Comparison of ENCODE assay signal across 26 cellular contexts in the genomic region with DNA sequence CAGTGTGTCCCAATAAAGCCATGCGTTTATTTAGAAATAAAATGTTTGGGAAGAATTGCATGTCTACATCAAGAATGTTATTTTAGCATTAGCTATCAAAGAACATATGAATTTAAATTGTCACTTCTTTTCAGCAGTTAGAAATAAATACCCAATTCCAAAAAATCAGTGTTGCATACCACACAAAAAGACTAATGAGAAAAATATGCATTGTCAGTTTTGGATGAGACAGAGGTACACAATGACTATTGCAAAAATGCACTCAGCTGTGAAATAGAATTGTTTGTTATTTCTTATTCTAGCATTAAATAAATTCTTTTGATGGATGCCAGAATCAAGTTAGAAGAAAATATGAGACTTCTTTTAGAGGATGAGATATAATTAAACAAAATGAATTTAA.
DNase-seq lines count a peak whose midpoint lies in the region; ATAC-seq and TF ChIP-seq lines count a peak whose summit lies in the region.
"Had no signal": no experiment of that assay in that cellular context is flagged by ENCODE, and none has a peak within 500 bp of the region (broad histone marks: within the 10 kb centered on the region; RNA-seq: fewer than 3 reads in every experiment).

No MANE protein-coding gene starts in this region.

- no peak overlapping the region for H3K4me3 Mint-ChIP-seq in activated T-cell treated with anti-CD3 and anti-CD28 coated beads, Interleukin-2, amount 50 U/mL, for 4 hours
- H3K4me3 Mint-ChIP-seq: activated naive CD4-positive, alpha-beta T cell treated with anti-CD3 and anti-CD28 coated beads, Interleukin-2, amount 50 U/mL, for 24 hours; effector memory CD8-positive, alpha-beta T cell; memory B cell; stimulated activated memory B cell treated with anti-CD40 and anti-IgM and Interleukin-4, amounts not matched to agents 10 μg/mL and 1 μg/mL and 100 μg/mL, for 72 hours; T-cell had no signal

- H3F3A ChIP-seq in PC-3 (ENCODE audit: low read length, unreplicated experiment): no peaks in the 10 kb centered on the region

- H3K4me3 ChIP-seq in PC-3 (ENCODE audit: low read length) (no peak overlapping the region), epithelial cell of proximal tubule (ENCODE audit: low read depth, low read length) (no peak overlapping the region)

- H3K9me3 ChIP-seq in PC-3 (ENCODE audit: low read length): no peaks in the 10 kb centered on the region
- H3K9me3 ChIP-seq: Caco-2 had no signal

- H3K9me3 Mint-ChIP-seq in activated T-cell treated with anti-CD3 and anti-CD28 coated beads, Interleukin-2, amount 50 U/mL, for 4 hours: peaks cover 7% of the 10 kb centered on the region
- H3K9me3 Mint-ChIP-seq: activated naive CD4-positive, alpha-beta T cell treated with anti-CD3 and anti-CD28 coated beads, Interleukin-2, amount 50 U/mL, for 24 hours; effector memory CD8-positive, alpha-beta T cell; memory B cell had no signal

- ATAC-seq in PC-3: peak; percentile 60
- ATAC-seq in activated T-cell treated with anti-CD3 and anti-CD28 coated beads, Interleukin-2, amount 50 U/mL, for 4 hours: no peak
- ATAC-seq: effector memory CD8-positive, alpha-beta T cell; stimulated activated memory B cell treated with anti-CD40 and anti-IgM and Interleukin-4, amounts not matched to agents 10 μg/mL and 1 μg/mL and 100 μg/mL, for 72 hours; T-cell had no signal

- DNase-seq in EL (peak; percentile 48), PC-3 (peak; percentile 56), epithelial cell of proximal tubule (ENCODE audit: low read depth) (peak; percentile 33), kidney tubule cell (ENCODE audit: low spot score) (peak; percentile 49), KG1 (lab: John Stamatoyannopoulos, UW) (no peak), foreskin melanocyte (no peak), germinal center (ENCODE audit: low spot score) (no peak)
- DNase-seq in activated T-cell treated with anti-CD3 and anti-CD28 coated beads, Interleukin-2, amount 50 U/mL, for 4 hours: no peak
- DNase-seq: ACHN; activated CD4-positive, alpha-beta T cell treated with anti-CD3 and anti-CD28 coated beads for 48 hours; Caco-2; caudate nucleus; cortex of kidney; DND-41; effector memory CD8-positive, alpha-beta T cell; hypothalamus; NCI-H1105; NCI-H187; NCI-H82; substantia nigra; T-cell; trophoblast cell had no signal

- H3K4me1 ChIP-seq in PC-3 (ENCODE audit: insufficient read depth, low read length): no peaks in the 10 kb centered on the region
- H3K4me1 ChIP-seq: Caco-2 had no signal

- no TSS peak for BruUV-seq in PC-3 (replicated peaks; lab: Mats Ljungman, UMichigan)

- no peaks in the 10 kb centered on the region for H3K27me3 Mint-ChIP-seq in activated T-cell treated with anti-CD3 and anti-CD28 coated beads, Interleukin-2, amount 50 U/mL, for 4 hours (ENCODE audit: low read depth)
- H3K27me3 Mint-ChIP-seq: activated naive CD4-positive, alpha-beta T cell treated with anti-CD3 and anti-CD28 coated beads, Interleukin-2, amount 50 U/mL, for 24 hours; effector memory CD8-positive, alpha-beta T cell; memory B cell; stimulated activated memory B cell treated with anti-CD40 and anti-IgM and Interleukin-4, amounts not matched to agents 10 μg/mL and 1 μg/mL and 100 μg/mL, for 72 hours; T-cell had no signal

- no peaks in the 10 kb centered on the region for H3K4me1 Mint-ChIP-seq in activated T-cell treated with anti-CD3 and anti-CD28 coated beads, Interleukin-2, amount 50 U/mL, for 4 hours (ENCODE audit: low read depth)
- H3K4me1 Mint-ChIP-seq: activated naive CD4-positive, alpha-beta T cell treated with anti-CD3 and anti-CD28 coated beads, Interleukin-2, amount 50 U/mL, for 24 hours; memory B cell; stimulated activated memory B cell treated with anti-CD40 and anti-IgM and Interleukin-4, amounts not matched to agents 10 μg/mL and 1 μg/mL and 100 μg/mL, for 72 hours; T-cell had no signal

- no peaks in the 10 kb centered on the region for H3K36me3 ChIP-seq in PC-3 (ENCODE audit: low read depth, low read length)

- H4K20me1 ChIP-seq in PC-3 (ENCODE audit: low read length): no peaks in the 10 kb centered on the region

- H3K27ac ChIP-seq in PC-3 (ENCODE audit: low read length): no peak overlapping the region
- H3K27ac ChIP-seq: C4-2B had no signal

- intact Hi-C loops in PC-3 (cut with micrococcal nuclease): no loop called here

- H2AFZ ChIP-seq in PC-3 (ENCODE audit: low read length): no peak overlapping the region

- no peak for TF ChIP-seq CTCF in PC-3 (conservative IDR thresholded peaks at IDR 0.05; ENCODE audit: low read depth, low read length)
- TF ChIP-seq CTCF in epithelial cell of proximal tubule (conservative IDR thresholded peaks at IDR 0.05; ENCODE audit: low read depth, low read length): no peak

- no peaks in the 10 kb centered on the region for H3K36me3 Mint-ChIP-seq in activated T-cell treated with anti-CD3 and anti-CD28 coated beads, Interleukin-2, amount 50 U/mL, for 4 hours (ENCODE audit: insufficient read depth)
- H3K36me3 Mint-ChIP-seq: activated naive CD4-positive, alpha-beta T cell treated with anti-CD3 and anti-CD28 coated beads, Interleukin-2, amount 50 U/mL, for 24 hours; memory B cell; stimulated activated memory B cell treated with anti-CD40 and anti-IgM and Interleukin-4, amounts not matched to agents 10 μg/mL and 1 μg/mL and 100 μg/mL, for 72 hours; T-cell had no signal

- CTCF ChIA-PET in PC-3 (lab: Charles Lee): interaction anchor here (0.5 kb wide), 1 partner anchor 542 kb away, joined by 7 read pairs; no protein-coding TSS in a partner anchor

- POLR2A ChIA-PET in PC-3 (lab: Charles Lee; ENCODE audit: unreplicated experiment): no interaction called here

- no peak overlapping the region for H3K9ac ChIP-seq in PC-3 (ENCODE audit: low read length)

- 0 out of 2 replicates have a peak overlapping the region, but pooled peaks have one; percentile 13 for H3K4me2 ChIP-seq in PC-3 (ENCODE audit: low read length)

- no peaks in the 10 kb centered on the region for H3K79me2 ChIP-seq in PC-3 (ENCODE audit: low read length)

- H3K27me3 ChIP-seq in PC-3 (ENCODE audit: low read length): no peaks in the 10 kb centered on the region

- no peaks in the 10 kb centered on the region for H3K9me2 ChIP-seq in PC-3 (replicated peaks; ENCODE audit: low read length)

Comparison
In these comparisons a context has a peak if more than half of its experiments do, and no peak if none do; other contexts are left out.
1. DNase-seq: peak in EL (single experiment), PC-3 (single experiment), epithelial cell of proximal tubule (single experiment) and kidney tubule cell (single experiment); none in KG1 (single experiment), activated T-cell treated with anti-CD3 and anti-CD28 coated beads, Interleukin-2, amount 50 U/mL, for 4 hours (single experiment), foreskin melanocyte (single experiment) and germinal center (single experiment).